ENCODE assay signal across 21 cellular contexts in the genomic region with DNA sequence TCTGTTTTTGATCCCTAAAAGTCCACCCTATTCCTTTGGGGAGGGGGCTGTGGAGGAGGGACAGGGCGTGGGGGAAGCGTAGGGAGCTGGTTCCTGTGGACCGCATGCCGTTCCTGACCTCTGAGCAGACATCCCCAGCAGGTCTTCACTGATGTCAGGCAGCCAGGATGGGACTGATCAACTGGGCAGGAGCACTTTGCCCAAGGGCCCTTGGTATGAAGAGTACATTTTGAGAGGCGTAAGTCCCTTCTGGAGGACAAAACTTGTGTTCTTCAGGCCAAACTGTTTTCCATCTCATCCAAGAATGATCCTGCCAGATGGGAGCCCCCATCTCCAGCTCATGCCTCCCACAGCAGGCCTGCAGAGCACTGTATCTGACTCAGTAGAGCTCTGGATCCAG.
DNase-seq lines count a peak whose midpoint lies in the region; ATAC-seq and TF ChIP-seq lines count a peak whose summit lies in the region.
"Had no signal": no experiment of that assay in that cellular context is flagged by ENCODE, and none has a peak within 500 bp of the region (broad histone marks: within the 10 kb centered on the region; RNA-seq: fewer than 3 reads in every experiment).

No MANE protein-coding gene starts in this region.

- no peak overlapping the region for H3K27ac ChIP-seq in right atrium auricular region
- H3K27ac ChIP-seq in coronary artery = no peak overlapping the region
- H3K27ac ChIP-seq: 22Rv1, BLaER1, C4-2B, GM23248 had no signal

- DNase-seq in activated CD8-positive, alpha-beta T cell treated with anti-CD3 and anti-CD28 coated beads, Interleukin-2, amount 10 ng/mL, durations not matched to agents 7 days and 5 days = peak; percentile 16
- no peak for DNase-seq in activated CD8-positive, alpha-beta T cell treated with anti-CD3 and anti-CD28 coated beads for 36 hours
- DNase-seq in cardiac septum (ENCODE audit: low spot score) = peak; percentile 50
- DNase-seq in right atrium auricular region (ENCODE audit: low spot score) = no peak
- DNase-seq in neural crest cell (ENCODE audit: low read depth, low spot score) = no peak
- DNase-seq in type B pancreatic cell (ENCODE audit: extremely low spot score, unreplicated experiment) = peak; percentile 25
- no peak for DNase-seq in NCI-H2029 treated with DMSO at 0.1 percent for 48 hours (lab: John Stamatoyannopoulos, UW)
- DNase-seq in coronary artery (ENCODE audit: low spot score) = no peak
- DNase-seq: CD4-positive, CD25-positive, alpha-beta regulatory T cell; DMS153; DND-41; GM23248; H7; HCEC 1CT had no signal

- POLR2A ChIA-PET in activated CD8-positive, alpha-beta T cell treated with anti-CD3 and anti-CD28 coated beads, Interleukin-2, amount 10 ng/mL, durations not matched to agents 7 days and 5 days (lab: Charles Lee) = interaction anchor here (0.6 kb wide), 1 partner anchor 81 kb away, joined by 5 read pairs; no protein-coding TSS in a partner anchor
- POLR2A ChIA-PET in activated CD8-positive, alpha-beta T cell treated with anti-CD3 and anti-CD28 coated beads for 36 hours (lab: Charles Lee) = no interaction called here

- no peaks in the 10 kb centered on the region for H3K9me3 ChIP-seq in right atrium auricular region
- H3K9me3 ChIP-seq: BLaER1, Caco-2 had no signal

- no peaks in the 10 kb centered on the region for H3K4me1 Mint-ChIP-seq in activated CD8-positive, alpha-beta T cell treated with anti-CD3 and anti-CD28 coated beads, Interleukin-2, amount 10 ng/mL, durations not matched to agents 7 days and 5 days (ENCODE audit: low read depth)
- peaks cover 34% of the 10 kb centered on the region for H3K4me1 Mint-ChIP-seq in activated CD8-positive, alpha-beta T cell treated with anti-CD3 and anti-CD28 coated beads for 36 hours (ENCODE audit: low read depth)
- peaks cover 15% of the 10 kb centered on the region for H3K4me1 Mint-ChIP-seq in neural crest cell
- H3K4me1 Mint-ChIP-seq in type B pancreatic cell (ENCODE audit: unreplicated experiment) = peaks cover 22% of the 10 kb centered on the region
- H3K4me1 Mint-ChIP-seq: B cell; CD4-positive, CD25-positive, alpha-beta regulatory T cell had no signal

- TF ChIP-seq CTCF in activated CD8-positive, alpha-beta T cell treated with anti-CD3 and anti-CD28 coated beads for 36 hours (IDR thresholded peaks at IDR 0.05) = no peak
- TF ChIP-seq CTCF in right atrium auricular region (IDR thresholded peaks at IDR 0.05) (no peak), neural crest cell (conservative IDR thresholded peaks at IDR 0.05) (no peak), type B pancreatic cell (conservative IDR thresholded peaks at IDR 0.05) (no peak), coronary artery (IDR thresholded peaks at IDR 0.05) (no peak)

- no peaks in the 10 kb centered on the region for H3K36me3 Mint-ChIP-seq in activated CD8-positive, alpha-beta T cell treated with anti-CD3 and anti-CD28 coated beads, Interleukin-2, amount 10 ng/mL, durations not matched to agents 7 days and 5 days (ENCODE audit: low read depth)
- no peaks in the 10 kb centered on the region for H3K36me3 Mint-ChIP-seq in activated CD8-positive, alpha-beta T cell treated with anti-CD3 and anti-CD28 coated beads for 36 hours (ENCODE audit: low read depth)
- H3K36me3 Mint-ChIP-seq in neural crest cell (ENCODE audit: low read depth) (no peaks in the 10 kb centered on the region), type B pancreatic cell (peaks cover 28% of the 10 kb centered on the region)
- H3K36me3 Mint-ChIP-seq: CD4-positive, CD25-positive, alpha-beta regulatory T cell; CD8-positive, alpha-beta T cell had no signal

- H3K4me1 ChIP-seq in right atrium auricular region = no peaks in the 10 kb centered on the region
- H3K4me1 ChIP-seq: BLaER1, Caco-2 had no signal

- CTCF ChIA-PET in activated CD8-positive, alpha-beta T cell treated with anti-CD3 and anti-CD28 coated beads, Interleukin-2, amount 10 ng/mL, durations not matched to agents 7 days and 5 days (lab: Charles Lee) = interaction anchor here (1.3 to 1.9 kb wide), 2 partner anchors 8 to 10 kb away, joined by 4 to 14 read pairs; no protein-coding TSS in a partner anchor
- CTCF ChIA-PET in activated CD8-positive, alpha-beta T cell treated with anti-CD3 and anti-CD28 coated beads for 36 hours (lab: Charles Lee) = interaction anchor here (0.6 to 10.6 kb wide), 2 partner anchors 9 to 673 kb away, joined by 4 to 76 read pairs; no protein-coding TSS in a partner anchor

- no peaks in the 10 kb centered on the region for H3K27me3 ChIP-seq in right atrium auricular region
- H3K27me3 ChIP-seq: BLaER1 had no signal

- no peaks in the 10 kb centered on the region for H3K36me3 ChIP-seq in right atrium auricular region

- H3K27ac Mint-ChIP-seq in activated CD8-positive, alpha-beta T cell treated with anti-CD3 and anti-CD28 coated beads, Interleukin-2, amount 10 ng/mL, durations not matched to agents 7 days and 5 days = no peak overlapping the region
- H3K27ac Mint-ChIP-seq in activated CD8-positive, alpha-beta T cell treated with anti-CD3 and anti-CD28 coated beads for 36 hours = no peak overlapping the region
- H3K27ac Mint-ChIP-seq in neural crest cell (ENCODE audit: unreplicated experiment) = peak overlapping the region; percentile 50
- H3K27ac Mint-ChIP-seq in type B pancreatic cell = no peak overlapping the region
- H3K27ac Mint-ChIP-seq: B cell; CD4-positive, CD25-positive, alpha-beta regulatory T cell; CD8-positive, alpha-beta T cell had no signal

- H3K4me3 Mint-ChIP-seq in activated CD8-positive, alpha-beta T cell treated with anti-CD3 and anti-CD28 coated beads, Interleukin-2, amount 10 ng/mL, durations not matched to agents 7 days and 5 days = no peak overlapping the region
- no peak overlapping the region for H3K4me3 Mint-ChIP-seq in activated CD8-positive, alpha-beta T cell treated with anti-CD3 and anti-CD28 coated beads for 36 hours
- H3K4me3 Mint-ChIP-seq in neural crest cell (no peak overlapping the region), type B pancreatic cell (no peak overlapping the region)
- H3K4me3 Mint-ChIP-seq: B cell; CD4-positive, CD25-positive, alpha-beta regulatory T cell; CD8-positive, alpha-beta T cell had no signal

- intact Hi-C loops in activated CD8-positive, alpha-beta T cell treated with anti-CD3 and anti-CD28 coated beads for 36 hours (cut with micrococcal nuclease) = no loop called here
- intact Hi-C loops in cardiac septum (cut with DNase I) = no loop called here

- no peaks in the 10 kb centered on the region for H3K9me3 Mint-ChIP-seq in activated CD8-positive, alpha-beta T cell treated with anti-CD3 and anti-CD28 coated beads, Interleukin-2, amount 10 ng/mL, durations not matched to agents 7 days and 5 days (ENCODE audit: insufficient read depth)
- no peaks in the 10 kb centered on the region for H3K9me3 Mint-ChIP-seq in activated CD8-positive, alpha-beta T cell treated with anti-CD3 and anti-CD28 coated beads for 36 hours
- H3K9me3 Mint-ChIP-seq in neural crest cell = no peaks in the 10 kb centered on the region
- peaks cover 4% of the 10 kb centered on the region for H3K9me3 Mint-ChIP-seq in type B pancreatic cell
- H3K9me3 Mint-ChIP-seq: CD4-positive, CD25-positive, alpha-beta regulatory T cell; CD8-positive, alpha-beta T cell had no signal

- ATAC-seq in activated CD8-positive, alpha-beta T cell treated with anti-CD3 and anti-CD28 coated beads, Interleukin-2, amount 10 ng/mL, durations not matched to agents 7 days and 5 days = no peak
- ATAC-seq in activated CD8-positive, alpha-beta T cell treated with anti-CD3 and anti-CD28 coated beads for 36 hours = no peak
- ATAC-seq: CD8-positive, alpha-beta T cell; GM12878 had no signal

- H3K4me3 ChIP-seq in right atrium auricular region (no peak overlapping the region), coronary artery (no peak overlapping the region)
- H3K4me3 ChIP-seq: BLaER1, GM12878, GM23248 had no signal

- H3K27me3 Mint-ChIP-seq in activated CD8-positive, alpha-beta T cell treated with anti-CD3 and anti-CD28 coated beads, Interleukin-2, amount 10 ng/mL, durations not matched to agents 7 days and 5 days (ENCODE audit: low read depth) = no peaks in the 10 kb centered on the region
- H3K27me3 Mint-ChIP-seq in activated CD8-positive, alpha-beta T cell treated with anti-CD3 and anti-CD28 coated beads for 36 hours = peaks cover 4% of the 10 kb centered on the region
- H3K27me3 Mint-ChIP-seq in neural crest cell (ENCODE audit: low read depth) (no peaks in the 10 kb centered on the region), type B pancreatic cell (no peaks in the 10 kb centered on the region)
- H3K27me3 Mint-ChIP-seq: CD4-positive, CD25-positive, alpha-beta regulatory T cell had no signal

Comparison
In these comparisons a context has a peak if more than half of its experiments do, and no peak if none do; other contexts are left out.
1. DNase-seq: peak in activated CD8-positive, alpha-beta T cell treated with anti-CD3 and anti-CD28 coated beads, Interleukin-2, amount 10 ng/mL, durations not matched to agents 7 days and 5 days (single experiment), cardiac septum (single experiment) and type B pancreatic cell (single experiment); none in activated CD8-positive, alpha-beta T cell treated with anti-CD3 and anti-CD28 coated beads for 36 hours (single experiment), right atrium auricular region (single experiment), neural crest cell (single experiment), NCI-H2029 treated with DMSO at 0.1 percent for 48 hours (single experiment) and coronary artery (single experiment).